ENCODE assay signal across 8 cellular contexts in genomic region chr19:16495982-16496612, GRCh38. TPM values are rescaled to one million over a fixed set of nuclear protein-coding genes. Genes with fewer than 3 reads are reported as not detected.
A peak's percentile ranks its signal among the peaks of the same experiment; 100 is the strongest.
DNase-seq lines count a peak whose midpoint lies in the region; ATAC-seq, FAIRE-seq and TF ChIP-seq lines count a peak whose summit lies in the region.

Gene C19orf44 (plus strand): TSS chr19:16496394. CDS start chr19:16500793, 4,399 bp downstream.
Gene CALR3 (minus strand): TSS chr19:16496167. CDS start chr19:16496129, 38 bp downstream.

- H3K79me2 ChIP-seq in astrocyte (ENCODE audit: insufficient read depth, low read length): peaks cover 19% of the 10 kb centered on the region

- ATAC-seq in GM18505 (IDR thresholded peaks at IDR 0.05; ENCODE audit: unreplicated experiment) (peak; percentile 97), HG02970 (IDR thresholded peaks at IDR 0.05; ENCODE audit: low FRiP score, unreplicated experiment) (peak; percentile 98), right cardiac atrium (peak; percentile 99)

- intact Hi-C loops in right cardiac atrium (cut with DNase I): no loop called here
- intact Hi-C loops in uterus (cut with DNase I; ENCODE audit: low total_unique reads): no loop called here

- H3K9me3 ChIP-seq in astrocyte (ENCODE audit: insufficient read depth, low read depth, low read length) (no peaks in the 10 kb centered on the region), right cardiac atrium (ENCODE audit: control insufficient read depth, low read length) (no peaks in the 10 kb centered on the region), uterus (no peaks in the 10 kb centered on the region)

- H3K36me3 ChIP-seq in astrocyte (ENCODE audit: insufficient read depth, low read length) (peaks cover 2% of the 10 kb centered on the region), uterus (no peaks in the 10 kb centered on the region)

- peak within 1 kb of the TSS; percentile 76 for H3K4me3 ChIP-seq in astrocyte (ENCODE audit: insufficient read depth, low read depth, low read length)
- H3K4me3 ChIP-seq in right cardiac atrium (ENCODE audit: low read length): peak within 1 kb of the TSS; percentile 59
- peak within 1 kb of the TSS; percentile 83 to 87 for H3K4me3 ChIP-seq in uterus

- H3K27me3 Mint-ChIP-seq in T-helper 2 cell treated with Interferon-gamma antibody and Interleukin-4, amounts not matched to agents 5 μg/mL and 100 μg/mL, for 36 hours (ENCODE audit: low read depth): no peaks in the 10 kb centered on the region
- no peaks in the 10 kb centered on the region for H3K27me3 Mint-ChIP-seq in astrocyte (ENCODE audit: low read depth, unreplicated experiment)

- H3K36me3 Mint-ChIP-seq in T-helper 2 cell treated with Interferon-gamma antibody and Interleukin-4, amounts not matched to agents 5 μg/mL and 100 μg/mL, for 36 hours (ENCODE audit: low read depth): peaks cover 6% of the 10 kb centered on the region
- no peaks in the 10 kb centered on the region for H3K36me3 Mint-ChIP-seq in astrocyte (ENCODE audit: low read depth, unreplicated experiment)

- WGBS in right cardiac atrium: under 1% methylated on average over 52 of the region's 52 CpGs

- DNase-seq in NCI-H187 treated with DMSO at 0.1 percent for 48 hours (lab: John Stamatoyannopoulos, UW): peak; percentile 82
- peak; percentile 99 for DNase-seq in T-helper 2 cell treated with Interferon-gamma antibody and Interleukin-4, amounts not matched to agents 5 μg/mL and 100 μg/mL, for 36 hours (ENCODE audit: low spot score)
- DNase-seq in astrocyte (ENCODE audit: low read depth): peak; percentile 95
- peak; percentile 99 to 100 (median 99) for DNase-seq in right cardiac atrium
- peak; percentile 93 for DNase-seq in pulmonary artery endothelial cell (ENCODE audit: low read depth, low spot score)
- DNase-seq in uterus: peak; percentile 98 to 99

- H3K27ac Mint-ChIP-seq in T-helper 2 cell treated with Interferon-gamma antibody and Interleukin-4, amounts not matched to agents 5 μg/mL and 100 μg/mL, for 36 hours: peak within 1 kb of the TSS; percentile 84
- H3K27ac Mint-ChIP-seq in astrocyte (ENCODE audit: unreplicated experiment): peak within 1 kb of the TSS; percentile 92

- peak within 1 kb of the TSS; percentile 83 for H3K27ac ChIP-seq in astrocyte (ENCODE audit: low read depth, low read length)
- H3K27ac ChIP-seq in right cardiac atrium (ENCODE audit: low read length): peak within 1 kb of the TSS; percentile 44
- H3K27ac ChIP-seq in uterus: peak within 1 kb of the TSS; percentile 75 to 84

- TF ChIP-seq CTCF in astrocyte (IDR thresholded peaks at IDR 0.05; ENCODE audit: insufficient read depth, low read depth, low read length) (no peak), uterus (IDR thresholded peaks at IDR 0.05) (peak in 3 of 4 experiments; percentile 14 to 41 (median 25))

- H4K20me1 ChIP-seq in astrocyte (ENCODE audit: insufficient read depth, low read length): no peaks in the 10 kb centered on the region

- peak within 1 kb of the TSS; percentile 86 for H3K9ac ChIP-seq in astrocyte (ENCODE audit: low read length)

- TF ChIP-seq POLR2A in GM18505 (IDR thresholded peaks at IDR 0.05; ENCODE audit: borderline replicate concordance, extremely low read depth, insufficient read depth, insufficient read length) (peak; percentile 77), uterus (IDR thresholded peaks at IDR 0.05) (peak in 1 of 2 donors; percentile 36)

- H3K27me3 ChIP-seq in astrocyte (ENCODE audit: insufficient read depth, low read length) (no peaks in the 10 kb centered on the region), right cardiac atrium (ENCODE audit: control insufficient read depth, insufficient read depth) (no peaks in the 10 kb centered on the region), uterus (no peaks in the 10 kb centered on the region)

- H3K4me1 Mint-ChIP-seq in T-helper 2 cell treated with Interferon-gamma antibody and Interleukin-4, amounts not matched to agents 5 μg/mL and 100 μg/mL, for 36 hours (ENCODE audit: low read depth): peaks cover 11% of the 10 kb centered on the region
- H3K4me1 Mint-ChIP-seq in astrocyte (ENCODE audit: low read depth, unreplicated experiment): no peaks in the 10 kb centered on the region

- no peaks in the 10 kb centered on the region for H3K9me3 Mint-ChIP-seq in T-helper 2 cell treated with Interferon-gamma antibody and Interleukin-4, amounts not matched to agents 5 μg/mL and 100 μg/mL, for 36 hours
- no peaks in the 10 kb centered on the region for H3K9me3 Mint-ChIP-seq in astrocyte (ENCODE audit: unreplicated experiment)

- H2AFZ ChIP-seq in astrocyte (ENCODE audit: low read depth, low read length): peak within 1 kb of the TSS; percentile 87

- H3K4me1 ChIP-seq in astrocyte (ENCODE audit: insufficient read depth, low read length) (peaks cover 11% of the 10 kb centered on the region), right cardiac atrium (ENCODE audit: control insufficient read depth, insufficient read depth, low read length) (no peaks in the 10 kb centered on the region), uterus (peaks cover 0 to 5% of the 10 kb centered on the region in 2 donors)

- peak within 1 kb of the TSS; percentile 91 for H3K4me2 ChIP-seq in astrocyte (ENCODE audit: low read length)

- FAIRE-seq in astrocyte (lab: Jason Lieb, UNC): no peak

- peak within 1 kb of the TSS; percentile 98 for H3K4me3 Mint-ChIP-seq in T-helper 2 cell treated with Interferon-gamma antibody and Interleukin-4, amounts not matched to agents 5 μg/mL and 100 μg/mL, for 36 hours
- peak within 1 kb of the TSS; percentile 96 for H3K4me3 Mint-ChIP-seq in astrocyte (ENCODE audit: unreplicated experiment)

RNA-seq across cellular contexts. Expression of gene C19orf44, which starts in this region (rescaled TPM):
- total RNA-seq in astrocyte (4.4 and 5.0 TPM in 2 replicates), right cardiac atrium (1 to 10 TPM; 3.4 to 4.2 (median 4.0) TPM), pulmonary artery endothelial cell (1.6 and 2.6 TPM in 2 replicates), uterus (10 to 100 TPM in 1 of 4 donors, 1 to 10 TPM in 2, under 1 TPM in 1; 0.26 to 11.9 (median 7.5) TPM)
- polyA plus RNA-seq in right cardiac atrium: 3.3 TPM

RNA-seq across cellular contexts. Expression of gene CALR3, which starts in this region (rescaled TPM):
- total RNA-seq in astrocyte (not detected in 2 replicates), right cardiac atrium (not detected), pulmonary artery endothelial cell (not detected in 2 replicates), uterus (not detected)
- not detected for polyA plus RNA-seq in right cardiac atrium

Comparison
In these comparisons a context has a peak if more than half of its experiments do, and no peak if none do; other contexts are left out.
1. Peak in every context shown above with its lines: DNase-seq, ATAC-seq, H3K4me3 ChIP-seq and H3K27ac ChIP-seq.